Comparison of ENCODE assay signal across 10 cellular contexts in genomic region chr5:134462047-134462575, GRCh38.
"Had no signal": no experiment of that assay in that cellular context is flagged by ENCODE, and none has a peak within 500 bp of the region (broad histone marks: within the 10 kb centered on the region; RNA-seq: fewer than 3 reads in every experiment).

No MANE protein-coding gene starts in this region.

- H3K36me3 Mint-ChIP-seq: activated naive CD4-positive, alpha-beta T cell treated with anti-CD3 and anti-CD28 coated beads, Interleukin-2, amount 50 U/mL, for 24 hours had no signal

- ATAC-seq: effector memory CD8-positive, alpha-beta T cell had no signal

- H3K4me3 Mint-ChIP-seq: activated naive CD4-positive, alpha-beta T cell treated with anti-CD3 and anti-CD28 coated beads, Interleukin-2, amount 50 U/mL, for 24 hours; effector memory CD8-positive, alpha-beta T cell; nephron progenitor cell had no signal

- DNase-seq: activated CD4-positive, alpha-beta T cell treated with anti-CD3 and anti-CD28 coated beads, Interleukin-2, amount 50 U/mL, for 1 hour; central memory CD4-positive, alpha-beta T cell; effector memory CD8-positive, alpha-beta T cell; hypothalamus; nephron progenitor cell; small intestine; T-helper 2 cell; trophoblast cell had no signal

- H3K27me3 Mint-ChIP-seq: activated naive CD4-positive, alpha-beta T cell treated with anti-CD3 and anti-CD28 coated beads, Interleukin-2, amount 50 U/mL, for 24 hours; effector memory CD8-positive, alpha-beta T cell had no signal

- H3K27ac Mint-ChIP-seq: activated naive CD4-positive, alpha-beta T cell treated with anti-CD3 and anti-CD28 coated beads, Interleukin-2, amount 50 U/mL, for 24 hours; activated T-helper 2 cell treated with anti-CD3 and anti-CD28 coated beads, Interferon-gamma antibody, Interleukin-2, Interleukin-4, amounts not matched to agents 10 μg/mL and 5 μg/mL and 100 μg/mL, durations not matched to agents 14 hours and 24 hours and 36 hours; effector memory CD8-positive, alpha-beta T cell; nephron progenitor cell had no signal

- H3K9me3 Mint-ChIP-seq: activated naive CD4-positive, alpha-beta T cell treated with anti-CD3 and anti-CD28 coated beads, Interleukin-2, amount 50 U/mL, for 24 hours; activated T-helper 2 cell treated with anti-CD3 and anti-CD28 coated beads, Interferon-gamma antibody, Interleukin-2, Interleukin-4, amounts not matched to agents 10 μg/mL and 5 μg/mL and 100 μg/mL, durations not matched to agents 14 hours and 24 hours and 36 hours; effector memory CD8-positive, alpha-beta T cell; nephron progenitor cell had no signal
